ENCODE assay signal across 13 cellular contexts in the genomic region with DNA sequence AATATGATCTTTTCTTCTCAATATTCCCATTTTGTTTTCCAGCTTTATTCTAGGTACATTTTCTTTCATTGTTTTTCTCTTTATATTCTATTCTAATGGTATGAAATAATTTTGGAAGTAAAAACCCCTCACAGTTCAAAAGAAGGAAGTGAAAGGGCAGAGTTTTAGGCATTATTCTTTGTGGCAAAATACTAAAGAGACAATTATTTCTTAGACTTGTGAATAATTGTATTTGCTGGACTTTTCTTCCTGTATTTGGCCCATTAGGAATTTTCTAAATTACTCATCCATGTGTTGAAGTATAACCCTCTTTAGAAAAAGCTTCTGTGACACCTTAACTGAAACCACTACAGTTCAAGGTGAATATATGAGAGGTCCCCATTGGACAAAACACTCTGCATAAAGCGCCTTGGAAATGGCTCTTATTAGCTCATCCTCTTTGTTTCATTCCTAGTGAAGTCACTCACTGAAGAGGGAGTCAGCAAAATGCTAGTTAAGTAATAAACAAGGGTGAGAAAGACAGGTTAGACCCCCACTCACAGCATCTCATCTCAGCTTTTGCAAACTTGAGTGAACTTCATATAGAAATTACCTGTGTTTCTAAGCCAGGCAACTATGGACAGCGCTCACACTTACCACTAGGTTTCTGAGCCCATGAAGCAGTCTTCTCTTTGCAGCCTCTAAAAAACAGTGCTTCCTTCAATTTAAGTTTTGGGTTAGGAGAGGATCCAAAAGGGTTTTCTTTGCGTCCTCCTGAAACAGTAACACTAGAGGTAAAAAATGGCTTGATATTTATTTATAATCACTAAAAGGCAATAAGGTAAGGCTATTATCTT.
"Had no signal": no experiment of that assay in that cellular context is flagged by ENCODE, and none has a peak within 500 bp of the region (broad histone marks: within the 10 kb centered on the region; RNA-seq: fewer than 3 reads in every experiment).

No MANE protein-coding gene starts in this region.

- DNase-seq: activated CD4-positive, alpha-beta T cell treated with anti-CD3 and anti-CD28 coated beads, Interleukin-2, amount 50 U/mL, for 48 hours; activated naive CD4-positive, alpha-beta T cell treated with Interleukin-2 at 50 U/mL for 16 hours; activated naive CD8-positive, alpha-beta T cell treated with anti-CD3 and anti-CD28 coated beads, Interleukin-2, amount 50 U/mL, for 24 hours; glutamatergic neuron; left ventricle myocardium superior; naive thymus-derived CD8-positive, alpha-beta T cell; posterior cingulate gyrus; stimulated activated CD4-positive, alpha-beta T cell treated with anti-CD3 and anti-CD28 coated beads, Interleukin-2, amount 100 ng/mL, for 48 hours; thyroid gland had no signal

- ATAC-seq: activated naive CD8-positive, alpha-beta T cell treated with anti-CD3 and anti-CD28 coated beads, Interleukin-2, amount 50 U/mL, for 24 hours; activated T-helper 17 cell treated with anti-CD3 and anti-CD28 coated beads, Interleukin-2, amount 50 U/mL, for 72 hours; left ventricle myocardium superior; naive thymus-derived CD8-positive, alpha-beta T cell; stimulated activated memory B cell treated with anti-CD40 and anti-IgM and Interleukin-4, amounts not matched to agents 10 μg/mL and 1 μg/mL and 100 μg/mL, for 72 hours had no signal

- H3K4me3 ChIP-seq: coronary artery, thyroid gland had no signal

- H3K27ac Mint-ChIP-seq: activated naive CD8-positive, alpha-beta T cell treated with anti-CD3 and anti-CD28 coated beads, Interleukin-2, amount 50 U/mL, for 24 hours; activated T-helper 17 cell treated with anti-CD3 and anti-CD28 coated beads, Interleukin-2, amount 50 U/mL, for 72 hours; memory B cell; stimulated activated memory B cell treated with anti-CD40 and anti-IgM and Interleukin-4, amounts not matched to agents 10 μg/mL and 1 μg/mL and 100 μg/mL, for 72 hours had no signal

- H3K4me3 Mint-ChIP-seq: activated naive CD8-positive, alpha-beta T cell treated with anti-CD3 and anti-CD28 coated beads, Interleukin-2, amount 50 U/mL, for 24 hours; activated T-helper 17 cell treated with anti-CD3 and anti-CD28 coated beads, Interleukin-2, amount 50 U/mL, for 72 hours; memory B cell; naive thymus-derived CD8-positive, alpha-beta T cell; stimulated activated memory B cell treated with anti-CD40 and anti-IgM and Interleukin-4, amounts not matched to agents 10 μg/mL and 1 μg/mL and 100 μg/mL, for 72 hours had no signal

- H3K9me3 Mint-ChIP-seq: activated naive CD8-positive, alpha-beta T cell treated with anti-CD3 and anti-CD28 coated beads, Interleukin-2, amount 50 U/mL, for 24 hours; memory B cell; naive thymus-derived CD8-positive, alpha-beta T cell; stimulated activated memory B cell treated with anti-CD40 and anti-IgM and Interleukin-4, amounts not matched to agents 10 μg/mL and 1 μg/mL and 100 μg/mL, for 72 hours had no signal

- H3K36me3 Mint-ChIP-seq: memory B cell; naive thymus-derived CD8-positive, alpha-beta T cell; stimulated activated memory B cell treated with anti-CD40 and anti-IgM and Interleukin-4, amounts not matched to agents 10 μg/mL and 1 μg/mL and 100 μg/mL, for 72 hours had no signal

- H3K4me1 Mint-ChIP-seq: activated T-helper 17 cell treated with anti-CD3 and anti-CD28 coated beads, Interleukin-2, amount 50 U/mL, for 72 hours; memory B cell; stimulated activated memory B cell treated with anti-CD40 and anti-IgM and Interleukin-4, amounts not matched to agents 10 μg/mL and 1 μg/mL and 100 μg/mL, for 72 hours had no signal

- H3K27me3 Mint-ChIP-seq: activated naive CD8-positive, alpha-beta T cell treated with anti-CD3 and anti-CD28 coated beads, Interleukin-2, amount 50 U/mL, for 24 hours; activated T-helper 17 cell treated with anti-CD3 and anti-CD28 coated beads, Interleukin-2, amount 50 U/mL, for 72 hours; stimulated activated memory B cell treated with anti-CD40 and anti-IgM and Interleukin-4, amounts not matched to agents 10 μg/mL and 1 μg/mL and 100 μg/mL, for 72 hours had no signal
